In genomic region chr16:14004031-14004718, GRCh38 we compare ENCODE assay signal across 12 cellular contexts.
DNase-seq lines count a peak whose midpoint lies in the region; ATAC-seq and TF ChIP-seq lines count a peak whose summit lies in the region.
"Had no signal": no experiment of that assay in that cellular context is flagged by ENCODE, and none has a peak within 500 bp of the region (broad histone marks: within the 10 kb centered on the region; RNA-seq: fewer than 3 reads in every experiment).

No MANE protein-coding gene starts in this region.

- H3K79me1 ChIP-seq in mesenchymal stem cell (replicated peaks; ENCODE audit: low read length, poor library complexity, severe bottlenecking) = no peaks in the 10 kb centered on the region

- H3K36me3 Mint-ChIP-seq in endodermal cell (ENCODE audit: low read depth) = no peaks in the 10 kb centered on the region

- H3K9ac ChIP-seq in endodermal cell (ENCODE audit: extremely low read depth, low read length, poor library complexity, severe bottlenecking) = no peak overlapping the region
- no peak overlapping the region for H3K9ac ChIP-seq in mesenchymal stem cell (ENCODE audit: low read length)

- H3K4me2 ChIP-seq in mesenchymal stem cell (ENCODE audit: low read length, poor library complexity, severe bottlenecking) = no peak overlapping the region

- H3K27ac Mint-ChIP-seq in endodermal cell = no peak overlapping the region
- H3K27ac Mint-ChIP-seq: activated CD4-positive, alpha-beta memory T cell treated with anti-CD3 and anti-CD28 coated beads, Interleukin-2, amount 10 ng/mL, durations not matched to agents 7 days and 5 days had no signal

- no peak overlapping the region for H3K14ac ChIP-seq in mesenchymal stem cell (ENCODE audit: low read length in 2 of 2)

- TF ChIP-seq CTCF in endodermal cell (conservative IDR thresholded peaks at IDR 0.05) (no peak), stomach (IDR thresholded peaks at IDR 0.05) (no peak), foreskin keratinocyte (conservative IDR thresholded peaks at IDR 0.05) (no peak)

- H2BK120ac ChIP-seq in mesenchymal stem cell (ENCODE audit: low read depth, low read length) = no peak overlapping the region

- WGBS in endodermal cell (ENCODE audit: insufficient coverage in 1 of 2, insufficient read length in 1 of 2), 2 experiments = 90 to 93% methylated on average over 12 to 13 of the region's 13 CpGs
- WGBS in mesenchymal stem cell = 88% methylated on average over 13 of the region's 13 CpGs
- 89 to 98% (median 91%) methylated on average over 5 to 13 of the region's 13 CpGs for WGBS in stomach, 5 donors

- no peaks in the 10 kb centered on the region for H3K9me3 ChIP-seq in SJCRH30 (replicated peaks)
- no peaks in the 10 kb centered on the region for H3K9me3 ChIP-seq in endodermal cell (ENCODE audit: control insufficient read depth, low read length)
- no peaks in the 10 kb centered on the region for H3K9me3 ChIP-seq in mesenchymal stem cell (ENCODE audit: control insufficient read depth, low read length)
- H3K9me3 ChIP-seq in stomach = no peaks in the 10 kb centered on the region
- H3K9me3 ChIP-seq: neutrophil had no signal

- no peak overlapping the region for H3K4me3 ChIP-seq in SJCRH30
- H3K4me3 ChIP-seq in endodermal cell (ENCODE audit: low read length) = no peak overlapping the region
- H3K4me3 ChIP-seq in mesenchymal stem cell (ENCODE audit: insufficient read depth in 1 of 2, low read depth in 1 of 2, low read length in 2 of 2) = no peak overlapping the region
- H3K4me3 ChIP-seq in stomach = no peak overlapping the region

- H3K9me3 Mint-ChIP-seq in endodermal cell = no peaks in the 10 kb centered on the region
- H3K9me3 Mint-ChIP-seq: activated CD4-positive, alpha-beta memory T cell treated with anti-CD3 and anti-CD28 coated beads, Interleukin-2, amount 10 ng/mL, durations not matched to agents 7 days and 5 days had no signal

- H4K8ac ChIP-seq in mesenchymal stem cell (ENCODE audit: low read length) = no peak overlapping the region

- H3K23ac ChIP-seq in mesenchymal stem cell (ENCODE audit: low read length in 2 of 2) = no peak overlapping the region

- TF ChIP-seq EP300 in stomach (IDR thresholded peaks at IDR 0.05) = no peak

- H3K4me1 Mint-ChIP-seq in endodermal cell = peaks cover 16% of the 10 kb centered on the region

- DNase-seq in SJCRH30 (no peak), endodermal cell (no peak), mesenchymal stem cell (no peak), stomach (no peak), COR-L47 (lab: John Stamatoyannopoulos, UW) (no peak), foreskin keratinocyte (no peak)
- DNase-seq: activated CD4-positive, alpha-beta memory T cell treated with anti-CD3 and anti-CD28 coated beads, Interleukin-2, amount 10 ng/mL, durations not matched to agents 7 days and 5 days; KG1; stimulated activated CD4-positive, alpha-beta T cell treated with anti-CD3 and anti-CD28 coated beads, Interleukin-12 subunit alpha, Interleukin-12 subunit beta, amount 100 ng/mL, for 4 hours had no signal

- H3K4me3 Mint-ChIP-seq in endodermal cell = no peak overlapping the region
- H3K4me3 Mint-ChIP-seq: activated CD4-positive, alpha-beta memory T cell treated with anti-CD3 and anti-CD28 coated beads, Interleukin-2, amount 10 ng/mL, durations not matched to agents 7 days and 5 days had no signal

- no peak overlapping the region for H2BK5ac ChIP-seq in mesenchymal stem cell (ENCODE audit: low read depth, low read length, poor library complexity, severe bottlenecking)

- H3K4me1 ChIP-seq in SJCRH30 (peaks cover 21% of the 10 kb centered on the region), endodermal cell (ENCODE audit: control insufficient read depth, insufficient read depth, low read length) (no peaks in the 10 kb centered on the region), mesenchymal stem cell (ENCODE audit: control insufficient read depth, insufficient read depth, low read depth, low read length) (peaks cover 9% of the 10 kb centered on the region), stomach (peaks cover 5 to 19% (median 11%) of the 10 kb centered on the region in 4 donors), foreskin keratinocyte (no peaks in the 10 kb centered on the region)

- H3K27me3 Mint-ChIP-seq in endodermal cell (ENCODE audit: insufficient read depth) = peaks cover 4% of the 10 kb centered on the region

- no peak for TF ChIP-seq POLR2A in stomach (IDR thresholded peaks at IDR 0.05)

- H3K27me3 ChIP-seq in SJCRH30 (no peaks in the 10 kb centered on the region), endodermal cell (ENCODE audit: control insufficient read depth, insufficient read depth, low read length, poor library complexity, severe bottlenecking) (no peaks in the 10 kb centered on the region), mesenchymal stem cell (ENCODE audit: control insufficient read depth in 1 of 2, insufficient read depth in 1 of 2, low read length in 2 of 2) (peaks cover 3 to 6% of the 10 kb centered on the region in 2 experiments), stomach (no peaks in the 10 kb centered on the region), foreskin keratinocyte (peaks cover 8% of the 10 kb centered on the region)

- no peak overlapping the region for H3K4ac ChIP-seq in mesenchymal stem cell (ENCODE audit: low read depth in 1 of 2, low read length in 2 of 2)

- ATAC-seq in foreskin keratinocyte (no peak), HG02973 (IDR thresholded peaks at IDR 0.05; ENCODE audit: unreplicated experiment) (no peak), HG02571 (IDR thresholded peaks at IDR 0.05; ENCODE audit: unreplicated experiment) (no peak)

- peak overlapping the region; percentile 30 for H2BK15ac ChIP-seq in mesenchymal stem cell (ENCODE audit: low read depth, poor library complexity, severe bottlenecking)

- H4K91ac ChIP-seq in mesenchymal stem cell (ENCODE audit: low read length) = no peak overlapping the region

- H3K36me3 ChIP-seq in SJCRH30 (no peaks in the 10 kb centered on the region), endodermal cell (ENCODE audit: control insufficient read depth, insufficient read depth, low read length) (no peaks in the 10 kb centered on the region), mesenchymal stem cell (ENCODE audit: control insufficient read depth in 1 of 2, insufficient read depth in 2 of 2, low read depth in 1 of 2, low read length in 2 of 2) (no peaks in the 10 kb centered on the region), stomach (no peaks in the 10 kb centered on the region)
- H3K36me3 ChIP-seq: neutrophil had no signal

- intact Hi-C loops in stomach (cut with DNase I; ENCODE audit: low total_unique reads) = no loop called here

- peak overlapping the region; percentile 25 to 40 for H2BK12ac ChIP-seq in mesenchymal stem cell (ENCODE audit: low read length in 2 of 2)

- H2AK5ac ChIP-seq in mesenchymal stem cell (ENCODE audit: low read length, severe bottlenecking) = no peak overlapping the region

- H3K18ac ChIP-seq in mesenchymal stem cell (ENCODE audit: low read depth in 1 of 2, low read length in 2 of 2) = peak overlapping the region in 1 of 2 experiments; percentile 42

- no peak overlapping the region for H2AFZ ChIP-seq in mesenchymal stem cell (ENCODE audit: low read depth, low read length)

- H3K27ac ChIP-seq in SJCRH30 (peak overlapping the region; percentile 13; the same call in 1 of the 2 replicates), endodermal cell (ENCODE audit: low read depth, low read length) (peak overlapping the region; percentile 76), mesenchymal stem cell (ENCODE audit: low read length, poor library complexity, severe bottlenecking) (no peak overlapping the region), stomach (peak overlapping the region in 3 of 5 donors; percentile 40 to 66 (median 50)), foreskin keratinocyte (no peak overlapping the region)
- H3K27ac ChIP-seq: neutrophil had no signal

Comparison
In these comparisons a context has a peak if more than half of its experiments do, and no peak if none do; other contexts are left out.
1. H3K27ac ChIP-seq: peak in SJCRH30 (single experiment), endodermal cell (single experiment) and stomach (3 of 5); none in mesenchymal stem cell (single experiment) and foreskin keratinocyte (single experiment).